ENCODE assay signal across 1 cellular context in genomic region chr12:62724947-62725447, GRCh38.
TF ChIP-seq lines count a peak whose summit lies in the region.

No MANE protein-coding gene starts in this region.

TF ChIP-seq in HCT116, 20 proteins besides CTCF, POLR2A, EP300 and RAD21 (continued from another document):
- TF ChIP-seq SRF (IDR thresholded peaks at IDR 0.05; ENCODE audit: low read depth): peak; percentile 75; the same call in 1 of the 2 replicates
- TF ChIP-seq ZFX (IDR thresholded peaks at IDR 0.05): no peak
- TF ChIP-seq YY1 (IDR thresholded peaks at IDR 0.05; ENCODE audit: extremely low read depth, insufficient replicate concordance, low read depth, low read length): no peak
- TF ChIP-seq SP1 (IDR thresholded peaks at IDR 0.05; ENCODE audit: low read depth): peak; percentile 99
- TF ChIP-seq ZNF274 (IDR thresholded peaks at IDR 0.05; ENCODE audit: low read depth, low read length): no peak
- no peak for TF ChIP-seq EZH2 (IDR thresholded peaks at IDR 0.05)
- TF ChIP-seq JUND (IDR thresholded peaks at IDR 0.05): peak; percentile 100
TF ChIP-seq in HCT116: peak in this region for 13.
